ENCODE assay signal across 28 cellular contexts in genomic region chr2:74828534-74828933, GRCh38.
"Had no signal": no experiment of that assay in that cellular context is flagged by ENCODE, and none has a peak within 500 bp of the region (broad histone marks: within the 10 kb centered on the region; RNA-seq: fewer than 3 reads in every experiment).

No MANE protein-coding gene starts in this region.

- H2AFZ ChIP-seq: parathyroid adenoma had no signal

- H3K4me3 ChIP-seq: ovary, psoas muscle, right lobe of liver, sigmoid colon, stomach, thoracic aorta, thyroid gland, tibial nerve, upper lobe of left lung, vagina had no signal

- H3K27ac ChIP-seq: neutrophil, ovary, parathyroid adenoma, psoas muscle, right lobe of liver, sigmoid colon, stomach, thoracic aorta, thyroid gland, tibial nerve, upper lobe of left lung, vagina had no signal

- H3K27me3 ChIP-seq: neutrophil, ovary, right lobe of liver, stomach, thyroid gland, tibial nerve, upper lobe of left lung, vagina had no signal

- DNase-seq: natural killer cell; nucleus accumbens; ovary; posterior cingulate gyrus; psoas muscle; right cardiac atrium; right lobe of liver; sigmoid colon; small intestine; stimulated activated CD4-positive, alpha-beta T cell treated with anti-CD3 and anti-CD28 coated beads, Interleukin-15, amount 100 ng/mL, for 24 hours; stimulated activated CD4-positive, alpha-beta T cell treated with anti-CD3 and anti-CD28 coated beads, Interleukin-2, amount 100 ng/mL, for 24 hours; stimulated activated CD4-positive, alpha-beta T cell treated with anti-CD3 and anti-CD28 coated beads, Interleukin-2, amount 100 ng/mL, for 48 hours; stimulated activated CD4-positive, alpha-beta T cell treated with anti-CD3 and anti-CD28 coated beads, Interleukin-4, amount 100 ng/mL, for 24 hours; stimulated activated naive B cell treated with anti-CD40 and anti-IgM and Interleukin-4, amounts not matched to agents 10 μg/mL and 1 μg/mL and 100 μg/mL, for 72 hours; stimulated activated naive CD4-positive, alpha-beta T cell treated with Interleukin-2 at 50 U/mL for 16 hours; stomach; thyroid gland; trophoblast cell; upper lobe of left lung had no signal

- H3K4me3 Mint-ChIP-seq: natural killer cell; nephron; stimulated activated effector memory CD8-positive, alpha-beta T cell treated with anti-CD3 and anti-CD28 coated beads, Interleukin-12 subunit alpha, Interleukin-12 subunit beta, amount 100 ng/mL, for 72 hours; stimulated activated naive B cell treated with anti-CD40 and anti-IgM and Interleukin-4, amounts not matched to agents 10 μg/mL and 1 μg/mL and 100 μg/mL, for 72 hours; stimulated activated naive CD8-positive, alpha-beta T cell treated with anti-CD3 and anti-CD28 coated beads, Interleukin-15, Interleukin-2, amounts not matched to agents 100 ng/mL and 50 ng/mL, for 24 hours had no signal

- H3K27ac Mint-ChIP-seq: natural killer cell; nephron; progenitor cell of endocrine pancreas; stimulated activated effector memory CD8-positive, alpha-beta T cell treated with anti-CD3 and anti-CD28 coated beads, Interleukin-12 subunit alpha, Interleukin-12 subunit beta, amount 100 ng/mL, for 72 hours; stimulated activated naive B cell treated with anti-CD40 and anti-IgM and Interleukin-4, amounts not matched to agents 10 μg/mL and 1 μg/mL and 100 μg/mL, for 72 hours; stimulated activated naive CD8-positive, alpha-beta T cell treated with anti-CD3 and anti-CD28 coated beads, Interleukin-15, Interleukin-2, amounts not matched to agents 100 ng/mL and 50 ng/mL, for 24 hours had no signal

- H3K36me3 Mint-ChIP-seq: natural killer cell; stimulated activated effector memory CD8-positive, alpha-beta T cell treated with anti-CD3 and anti-CD28 coated beads, Interleukin-12 subunit alpha, Interleukin-12 subunit beta, amount 100 ng/mL, for 72 hours had no signal

- H3K4me1 Mint-ChIP-seq: natural killer cell, nephron had no signal

- H3K4me1 ChIP-seq: parathyroid adenoma, psoas muscle, right lobe of liver had no signal

- H3K9me3 Mint-ChIP-seq: natural killer cell; nephron; stimulated activated effector memory CD8-positive, alpha-beta T cell treated with anti-CD3 and anti-CD28 coated beads, Interleukin-12 subunit alpha, Interleukin-12 subunit beta, amount 100 ng/mL, for 72 hours; stimulated activated naive B cell treated with anti-CD40 and anti-IgM and Interleukin-4, amounts not matched to agents 10 μg/mL and 1 μg/mL and 100 μg/mL, for 72 hours; stimulated activated naive CD8-positive, alpha-beta T cell treated with anti-CD3 and anti-CD28 coated beads, Interleukin-15, Interleukin-2, amounts not matched to agents 100 ng/mL and 50 ng/mL, for 24 hours had no signal

- H3K9me3 ChIP-seq: neutrophil, ovary, psoas muscle, right lobe of liver, sigmoid colon, stomach, thoracic aorta, thyroid gland, tibial nerve, upper lobe of left lung, vagina had no signal

- H3K36me3 ChIP-seq: neutrophil, ovary, right lobe of liver, sigmoid colon, stomach, thoracic aorta, thyroid gland, tibial nerve, upper lobe of left lung, vagina had no signal

- H3K79me2 ChIP-seq: parathyroid adenoma had no signal

- H3K27me3 Mint-ChIP-seq: stimulated activated naive B cell treated with anti-CD40 and anti-IgM and Interleukin-4, amounts not matched to agents 10 μg/mL and 1 μg/mL and 100 μg/mL, for 72 hours; stimulated activated naive CD8-positive, alpha-beta T cell treated with anti-CD3 and anti-CD28 coated beads, Interleukin-15, Interleukin-2, amounts not matched to agents 100 ng/mL and 50 ng/mL, for 24 hours had no signal

- H3K9ac ChIP-seq: parathyroid adenoma had no signal
